ENCODE assay signal across 8 cellular contexts in the genomic region with DNA sequence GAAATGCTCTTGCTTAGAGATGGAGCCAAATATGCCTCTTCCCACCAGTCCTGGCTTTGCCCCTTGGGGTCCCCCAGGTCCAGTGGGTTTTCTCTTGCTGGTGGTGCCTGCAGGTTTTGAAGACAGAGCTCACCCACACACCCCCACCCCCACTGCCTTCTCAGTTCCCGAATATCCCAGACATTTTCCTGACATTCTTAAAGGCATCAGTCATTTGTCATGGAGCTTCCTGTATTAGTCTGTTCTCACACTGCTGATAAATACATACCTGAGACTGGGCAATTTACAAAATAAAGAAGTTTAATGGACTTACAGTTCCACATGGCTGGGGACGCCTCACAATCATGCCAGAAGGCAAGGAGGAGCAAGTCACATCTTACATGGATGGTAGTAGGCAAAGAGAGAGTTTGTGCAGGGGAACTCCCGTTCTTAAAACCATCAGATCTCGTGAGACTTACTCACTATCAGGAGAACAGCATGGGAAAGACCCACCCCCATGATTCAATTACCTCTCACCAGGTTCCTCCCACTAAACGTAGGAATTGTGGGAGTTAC.
DNase-seq lines count a peak whose midpoint lies in the region; ATAC-seq, FAIRE-seq and TF ChIP-seq lines count a peak whose summit lies in the region.
"Not testable (repeated sequence)": the region's sequence is repeated elsewhere in the genome, so short reads cannot be mapped to it uniquely, and the experiment has no call there.

No MANE protein-coding gene starts in this region.

- peak; percentile 62; the same call in 1 of the 3 replicates for ATAC-seq in RWPE2 (ENCODE audit: low read depth)
- not testable (repeated sequence) for ATAC-seq in gastrocnemius medialis

- TF ChIP-seq POLR2A in gastrocnemius medialis (IDR thresholded peaks at IDR 0.05) = not testable (repeated sequence)

- H3K27me3 ChIP-seq in RWPE2 (ENCODE audit: insufficient read depth, poor library complexity, severe bottlenecking); bronchial epithelial cell (ENCODE audit: control insufficient read depth, insufficient read depth, low read length); gastrocnemius medialis: not testable (repeated sequence)

- H3K9me3 ChIP-seq in RWPE2 (ENCODE audit: severe bottlenecking); gastrocnemius medialis: not testable (repeated sequence)

- peak; percentile 73 for DNase-seq in EH (ENCODE audit: low read depth)
- DNase-seq in HT1080 (ENCODE audit: low read depth) = peak; percentile 56
- DNase-seq in RWPE2 (ENCODE audit: low spot score); gastrocnemius medialis: not testable (repeated sequence)
- DNase-seq in bronchial epithelial cell (ENCODE audit: low read depth) = peak; percentile 42
- peak; percentile 6 for DNase-seq in epithelial cell of proximal tubule (ENCODE audit: low read depth)
- peak; percentile 84 for DNase-seq in kidney tubule cell (ENCODE audit: low spot score)

- H3K4me3 Mint-ChIP-seq in nephron = not testable (repeated sequence)

- peak overlapping the region in 2 of 3 experiments; percentile 13 to 31 for H3K27ac Mint-ChIP-seq in nephron

- not testable (repeated sequence) for H3K4me3 ChIP-seq in RWPE2 (ENCODE audit: severe bottlenecking); bronchial epithelial cell (ENCODE audit: low read depth, low read length); epithelial cell of proximal tubule (ENCODE audit: low read depth, low read length); gastrocnemius medialis

- H3K36me3 Mint-ChIP-seq in nephron (ENCODE audit: low read depth) = not testable (repeated sequence)

- in situ Hi-C loops in gastrocnemius medialis (cut with MboI; ENCODE audit: low sequenced_read_pairs in 4 of 4) = loop anchor here in 1 of 4 donors (25.0 kb wide), 1 partner anchor 641 kb away; no protein-coding TSS in a partner anchor

- intact Hi-C loops in gastrocnemius medialis (cut with DNase I; ENCODE audit: low total_unique reads) = not testable (repeated sequence)

- H3K36me3 ChIP-seq in RWPE2 (ENCODE audit: low read depth); bronchial epithelial cell (ENCODE audit: control insufficient read depth, insufficient read depth, low read length); gastrocnemius medialis: not testable (repeated sequence)

- TF ChIP-seq CTCF in RWPE2 (IDR thresholded peaks at IDR 0.05; ENCODE audit: poor library complexity, severe bottlenecking); bronchial epithelial cell (IDR thresholded peaks at IDR 0.05; ENCODE audit: insufficient read depth, low read length, severe bottlenecking); epithelial cell of proximal tubule (conservative IDR thresholded peaks at IDR 0.05; ENCODE audit: low read depth, low read length); nephron (IDR thresholded peaks at IDR 0.05; ENCODE audit: unreplicated experiment in 3 of 3); gastrocnemius medialis (IDR thresholded peaks at IDR 0.05 in 4 of 5, conservative IDR thresholded peaks at IDR 0.05 in 1 of 5): not testable (repeated sequence)

- H3K4me1 Mint-ChIP-seq in nephron = peaks cover 18% of the 10 kb centered on the region

- not testable (repeated sequence) for FAIRE-seq in bronchial epithelial cell (lab: Jason Lieb, UNC)

- peak overlapping the region; percentile 34 for H3K27ac ChIP-seq in RWPE2 (ENCODE audit: poor library complexity, severe bottlenecking)
- peak overlapping the region; percentile 1 to 48 (median 24) for H3K27ac ChIP-seq in gastrocnemius medialis

- not testable (repeated sequence) for H3K4me1 ChIP-seq in RWPE2 (ENCODE audit: insufficient read depth, poor library complexity, severe bottlenecking)
- peaks cover 10 to 28% of the 10 kb centered on the region in 2 donors for H3K4me1 ChIP-seq in gastrocnemius medialis

- H3K27me3 Mint-ChIP-seq in nephron (ENCODE audit: low read depth) = peaks cover 28% of the 10 kb centered on the region

- not testable (repeated sequence) for H3K9me3 Mint-ChIP-seq in nephron
